Comparison of ENCODE assay signal across 23 cellular contexts in genomic region chr20:6705920-6706500, GRCh38.
DNase-seq lines count a peak whose midpoint lies in the region; FAIRE-seq and TF ChIP-seq lines count a peak whose summit lies in the region.
"Had no signal": no experiment of that assay in that cellular context is flagged by ENCODE, and none has a peak within 500 bp of the region (broad histone marks: within the 10 kb centered on the region; RNA-seq: fewer than 3 reads in every experiment).

No MANE protein-coding gene starts in this region.

- H3K27ac ChIP-seq in 22Rv1 (peak overlapping the region; percentile 99), mesendoderm (ENCODE audit: low read depth, low read length) (no peak overlapping the region)
- H3K27ac ChIP-seq: GM23248, PC-9, SJCRH30 had no signal

- no peak overlapping the region for H2AK5ac ChIP-seq in mesendoderm (ENCODE audit: low read length)

- FAIRE-seq in H54 (lab: Jason Lieb, UNC) = no peak
- FAIRE-seq: GM12878 had no signal

- H4K8ac ChIP-seq in mesendoderm (ENCODE audit: low read depth, low read length) = no peak overlapping the region

- no peak overlapping the region for H3K27ac Mint-ChIP-seq in osteocyte (ENCODE audit: unreplicated experiment)
- H3K27ac Mint-ChIP-seq: B cell; CD4-positive, alpha-beta memory T cell had no signal

- H2BK15ac ChIP-seq in mesendoderm (replicated peaks; ENCODE audit: low read depth) = no peak overlapping the region

- peaks cover 25% of the 10 kb centered on the region for H3K4me1 ChIP-seq in mesendoderm (ENCODE audit: control insufficient read depth, low read depth, low read length)

- no CpG with 5 or more reads among the region's 6 CpGs for WGBS in mesendoderm (ENCODE audit: extremely low coverage, insufficient coverage, low lambda C conversion rate)

- peak; percentile 42 for DNase-seq in M059J (ENCODE audit: low read depth)
- peak; percentile 28 for DNase-seq in fibroblast of villous mesenchyme (ENCODE audit: low read depth)
- no peak for DNase-seq in mesendoderm
- no peak for DNase-seq in NCI-H2081 (lab: John Stamatoyannopoulos, UW)
- DNase-seq in activated naive CD4-positive, alpha-beta T cell treated with Interleukin-2 at 50 U/mL for 16 hours = no peak
- DNase-seq in H54 (ENCODE audit: insufficient read length, low spot score) = no peak
- no peak for DNase-seq in osteocyte (ENCODE audit: extremely low spot score, unreplicated experiment)
- DNase-seq: Calu3; CD4-positive, alpha-beta memory T cell; EL; GM23248; HCEC 1CT; KG1; NCI-H1417; NCI-H187; NCI-H2227 treated with DMSO at 0.1 percent for 48 hours; NCI-H524; NCI-H82; PC-9; SJCRH30 had no signal

- H3K9me3 Mint-ChIP-seq in osteocyte (ENCODE audit: unreplicated experiment) = no peaks in the 10 kb centered on the region

- peaks cover 73% of the 10 kb centered on the region for H3K4me1 Mint-ChIP-seq in osteocyte (ENCODE audit: unreplicated experiment)
- H3K4me1 Mint-ChIP-seq: B cell; CD4-positive, alpha-beta memory T cell had no signal

- H3K27me3 Mint-ChIP-seq in osteocyte (ENCODE audit: unreplicated experiment) = no peaks in the 10 kb centered on the region
- H3K27me3 Mint-ChIP-seq: B cell; CD4-positive, alpha-beta memory T cell had no signal

- H2BK120ac ChIP-seq in mesendoderm (ENCODE audit: low read depth, low read length) = no peak overlapping the region

- no peaks in the 10 kb centered on the region for H3K79me2 ChIP-seq in mesendoderm (ENCODE audit: control insufficient read depth, insufficient read depth, low read length)

- no peak overlapping the region for H3K9ac ChIP-seq in mesendoderm (ENCODE audit: low read length)
- H3K9ac ChIP-seq: GM23248 had no signal

- peak overlapping the region; percentile 63 for H3K18ac ChIP-seq in mesendoderm (ENCODE audit: low read length)

- no peak overlapping the region for H4K5ac ChIP-seq in mesendoderm (ENCODE audit: low read length)

- TF ChIP-seq POLR2A in H54 (IDR thresholded peaks at IDR 0.05; ENCODE audit: low read depth, low read length) = no peak

- no peak overlapping the region for H3K4me3 Mint-ChIP-seq in osteocyte (ENCODE audit: unreplicated experiment)
- H3K4me3 Mint-ChIP-seq: B cell; CD4-positive, alpha-beta memory T cell had no signal

- no peak overlapping the region for H3K56ac ChIP-seq in mesendoderm (ENCODE audit: low read length)

- H3K23ac ChIP-seq in mesendoderm (ENCODE audit: low read length) = no peak overlapping the region

- no peaks in the 10 kb centered on the region for H3K79me1 ChIP-seq in mesendoderm (ENCODE audit: low read length)

- H3K4me2 ChIP-seq in mesendoderm (ENCODE audit: low read length) = no peak overlapping the region
- H3K4me2 ChIP-seq: PC-9 had no signal

- H3K27me3 ChIP-seq in mesendoderm (ENCODE audit: insufficient read depth, low read length, poor library complexity) = no peaks in the 10 kb centered on the region
- H3K27me3 ChIP-seq: SJCRH30 had no signal

- H3K36me3 Mint-ChIP-seq in osteocyte (ENCODE audit: unreplicated experiment) = no peaks in the 10 kb centered on the region
- H3K36me3 Mint-ChIP-seq: CD4-positive, alpha-beta memory T cell had no signal

- no peaks in the 10 kb centered on the region for H3K36me3 ChIP-seq in mesendoderm (ENCODE audit: control insufficient read depth, insufficient read depth, low read length)
- H3K36me3 ChIP-seq: SJCRH30 had no signal

- H2BK5ac ChIP-seq in mesendoderm (ENCODE audit: low read length) = no peak overlapping the region

- H3K4me3 ChIP-seq in fibroblast of villous mesenchyme (ENCODE audit: low read depth, low read length) (no peak overlapping the region), mesendoderm (ENCODE audit: low read length) (no peak overlapping the region)
- H3K4me3 ChIP-seq: GM12878, GM23248, PC-9, SJCRH30 had no signal

- TF ChIP-seq CTCF in 22Rv1 (IDR thresholded peaks at IDR 0.05) = no peak
- TF ChIP-seq CTCF in fibroblast of villous mesenchyme (IDR thresholded peaks at IDR 0.05; ENCODE audit: insufficient read depth, low read depth, low read length) = no peak
- no peak for TF ChIP-seq CTCF in osteocyte (IDR thresholded peaks at IDR 0.05)

- no peak overlapping the region for H3K4ac ChIP-seq in mesendoderm (ENCODE audit: low read depth, low read length)

Comparison
In these comparisons a context has a peak if more than half of its experiments do, and no peak if none do; other contexts are left out.
1. DNase-seq: peak in M059J (single experiment) and fibroblast of villous mesenchyme (single experiment); none in mesendoderm (single experiment), NCI-H2081 (0 of 2), activated naive CD4-positive, alpha-beta T cell treated with Interleukin-2 at 50 U/mL for 16 hours (single experiment), H54 (single experiment) and osteocyte (single experiment).